Comparison of ENCODE assay signal across 21 cellular contexts in genomic region chr1:213858581-213858980, GRCh38.
A peak's percentile ranks its signal among the peaks of the same experiment; 100 is the strongest.
DNase-seq lines count a peak whose midpoint lies in the region; ATAC-seq, FAIRE-seq and TF ChIP-seq lines count a peak whose summit lies in the region.
"Had no signal": no experiment of that assay in that cellular context is flagged by ENCODE, and none has a peak within 500 bp of the region (broad histone marks: within the 10 kb centered on the region; RNA-seq: fewer than 3 reads in every experiment).

No MANE protein-coding gene starts in this region.

- WGBS in pancreas, 2 donors, result 36 to 40% methylated on average over 1 of the region's 1 CpG

- no peaks in the 10 kb centered on the region for H3K27me3 ChIP-seq in pancreas

- DNase-seq in NCI-H748 (lab: John Stamatoyannopoulos, UW; ENCODE audit: unreplicated experiment) (peak; percentile 56), NCI-H748 treated with DMSO at 0.1 percent for 48 hours (lab: John Stamatoyannopoulos, UW) (no peak), LNCaP clone FGC (ENCODE audit: low read depth) (no peak), epithelial cell of proximal tubule (ENCODE audit: low read depth) (no peak), pancreas (peak in 3 of 6 donors; percentile 18 to 53 (median 27)), GM10266 (ENCODE audit: extremely low spot score) (no peak)
- no peak for DNase-seq in stimulated activated CD4-positive, alpha-beta T cell treated with anti-CD3 and anti-CD28 coated beads, Interleukin-15, amount 100 ng/mL, for 24 hours
- DNase-seq: 8988T, DMS153, HCEC 1CT, KG1, MG63, NCI-H1092 treated with DMSO at 0.1 percent for 48 hours, NCI-H187, NCI-H446, NCI-H82, SHP77 had no signal

- peaks cover 0 to 6% (median 3%) of the 10 kb centered on the region in 3 donors for H3K4me1 ChIP-seq in pancreas

- no peaks in the 10 kb centered on the region for H3K36me3 ChIP-seq in pancreas
- H3K36me3 ChIP-seq: MG63 had no signal

- TF ChIP-seq CTCF in LNCaP clone FGC (IDR thresholded peaks at IDR 0.05; ENCODE audit: control insufficient read depth, extremely low read depth, insufficient read depth) (0 out of 2 replicates have a peak, but pooled peaks have one; percentile 7), epithelial cell of proximal tubule (conservative IDR thresholded peaks at IDR 0.05; ENCODE audit: low read depth, low read length) (peak; percentile 17), pancreas (IDR thresholded peaks at IDR 0.05) (no peak), GM10266 (IDR thresholded peaks at IDR 0.05; ENCODE audit: control insufficient read depth, insufficient read depth, low read depth, missing control alignments) (no peak)

- H3K27ac ChIP-seq in pancreas, result no peak overlapping the region
- H3K27ac ChIP-seq: HL-60 had no signal

- ATAC-seq in pancreas (peak; percentile 55 to 93 (median 82)), HG03108 (IDR thresholded peaks at IDR 0.05; ENCODE audit: unreplicated experiment) (no peak)

- intact Hi-C loops in pancreas (cut with DNase I), result no loop called here

- H3K4me3 ChIP-seq in LNCaP clone FGC (ENCODE audit: low read depth, low read length) (no peak overlapping the region), epithelial cell of proximal tubule (ENCODE audit: low read depth, low read length) (no peak overlapping the region), pancreas (no peak overlapping the region)
- H3K4me3 ChIP-seq: MG63 had no signal

- H3K9me3 ChIP-seq in pancreas, result no peaks in the 10 kb centered on the region
- H3K9me3 ChIP-seq: MG63 had no signal

- FAIRE-seq in pancreas (lab: Jason Lieb, UNC), result no peak
- FAIRE-seq: G401.6, RCC 7860 had no signal

Comparison
In these comparisons a context has a peak if more than half of its experiments do, and no peak if none do; other contexts are left out.
1. CTCF ChIP-seq: peak in LNCaP clone FGC (single experiment) and epithelial cell of proximal tubule (single experiment); none in pancreas (0 of 4) and GM10266 (single experiment).